12 cellular contexts compared by ENCODE assay signal in the genomic region with DNA sequence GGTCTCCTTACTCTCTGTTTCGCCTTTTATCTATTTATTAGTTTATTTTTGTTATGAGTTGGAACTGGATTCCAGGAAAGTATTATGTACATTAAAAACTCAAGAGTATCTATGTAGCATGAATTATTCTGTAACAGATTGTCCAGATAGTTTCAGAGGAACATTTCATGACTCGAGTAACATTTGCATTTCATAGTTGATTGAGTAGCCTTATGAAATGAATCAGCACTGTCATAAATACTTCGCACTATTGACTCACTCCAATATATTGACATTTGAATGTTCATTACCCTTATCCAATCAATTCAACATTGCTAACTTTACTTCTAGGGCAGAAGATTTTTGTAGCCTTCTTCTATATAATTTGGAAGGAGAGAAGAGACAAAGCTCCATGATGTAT. TPM values are rescaled to one million over a fixed set of nuclear protein-coding genes. Genes with fewer than 3 reads are reported as not detected.
DNase-seq lines count a peak whose midpoint lies in the region; ATAC-seq, FAIRE-seq and TF ChIP-seq lines count a peak whose summit lies in the region.
"Had no signal": no experiment of that assay in that cellular context is flagged by ENCODE, and none has a peak within 500 bp of the region (broad histone marks: within the 10 kb centered on the region; RNA-seq: fewer than 3 reads in every experiment).

No MANE protein-coding gene starts in this region.

- no peak for DNase-seq in GM12892 (ENCODE audit: insufficient read length)
- no peak for DNase-seq in A673 (ENCODE audit: low spot score)
- DNase-seq in AG08396 (ENCODE audit: low spot score) = no peak
- DNase-seq in activated T-cell treated with anti-CD3 and anti-CD28 coated beads, Interleukin-2, amount 50 U/mL, for 4 hours = no peak
- no peak for DNase-seq in activated T-helper 2 cell treated with anti-CD3 and anti-CD28 coated beads, Interferon-gamma antibody, Interleukin-2, Interleukin-4, amounts not matched to agents 10 μg/mL and 5 μg/mL and 100 μg/mL, durations not matched to agents 14 hours and 24 hours and 36 hours (ENCODE audit: low spot score)
- DNase-seq: activated CD4-positive, alpha-beta T cell treated with anti-CD3 and anti-CD28 coated beads, Interleukin-2, amount 10 ng/mL, durations not matched to agents 7 days and 5 days; activated naive CD4-positive, alpha-beta T cell treated with anti-CD3 and anti-CD28 coated beads for 36 hours; DMS53; NCI-H146 had no signal

- no peak overlapping the region for H3K4me3 Mint-ChIP-seq in activated T-cell treated with anti-CD3 and anti-CD28 coated beads, Interleukin-2, amount 50 U/mL, for 4 hours
- H3K4me3 Mint-ChIP-seq in activated T-helper 2 cell treated with anti-CD3 and anti-CD28 coated beads, Interferon-gamma antibody, Interleukin-2, Interleukin-4, amounts not matched to agents 10 μg/mL and 5 μg/mL and 100 μg/mL, durations not matched to agents 14 hours and 24 hours and 36 hours (ENCODE audit: low read depth) = no peak overlapping the region
- H3K4me3 Mint-ChIP-seq: activated CD4-positive, alpha-beta T cell treated with anti-CD3 and anti-CD28 coated beads, Interleukin-2, amount 10 ng/mL, durations not matched to agents 7 days and 5 days; activated naive CD4-positive, alpha-beta T cell treated with anti-CD3 and anti-CD28 coated beads for 36 hours had no signal

- POLR2A ChIA-PET in A673 (lab: Charles Lee; ENCODE audit: low non-redundant PET) = no interaction called here

- no peaks in the 10 kb centered on the region for H3K9me3 ChIP-seq in A673 (ENCODE audit: low read depth, low read length, poor library complexity, severe bottlenecking)

- TF ChIP-seq CTCF in A673 (conservative IDR thresholded peaks at IDR 0.05; ENCODE audit: low read depth, low read length) = no peak

- peak; percentile 66 for ATAC-seq in GM19395 (IDR thresholded peaks at IDR 0.05; ENCODE audit: unreplicated experiment)
- ATAC-seq in HG02759 (IDR thresholded peaks at IDR 0.05; ENCODE audit: unreplicated experiment) = peak; percentile 69
- ATAC-seq in HG03378 (IDR thresholded peaks at IDR 0.05; ENCODE audit: unreplicated experiment) = peak; percentile 82
- ATAC-seq in activated T-cell treated with anti-CD3 and anti-CD28 coated beads, Interleukin-2, amount 50 U/mL, for 4 hours = no peak

- peak; percentile 84 for FAIRE-seq in GM12892 (lab: Jason Lieb, UNC)

- intact Hi-C loops in A673 (cut with micrococcal nuclease; ENCODE audit: unreplicated experiment) = no loop called here
- intact Hi-C loops in activated T-helper 2 cell treated with anti-CD3 and anti-CD28 coated beads, Interferon-gamma antibody, Interleukin-2, Interleukin-4, amounts not matched to agents 10 μg/mL and 5 μg/mL and 100 μg/mL, durations not matched to agents 14 hours and 24 hours and 36 hours (cut with micrococcal nuclease) = no loop called here

- H3K4me1 Mint-ChIP-seq in activated T-cell treated with anti-CD3 and anti-CD28 coated beads, Interleukin-2, amount 50 U/mL, for 4 hours (ENCODE audit: low read depth) = peaks cover 5% of the 10 kb centered on the region
- H3K4me1 Mint-ChIP-seq in activated T-helper 2 cell treated with anti-CD3 and anti-CD28 coated beads, Interferon-gamma antibody, Interleukin-2, Interleukin-4, amounts not matched to agents 10 μg/mL and 5 μg/mL and 100 μg/mL, durations not matched to agents 14 hours and 24 hours and 36 hours (ENCODE audit: low read depth) = peaks cover 5% of the 10 kb centered on the region

- TF ChIP-seq POLR2A in GM12892 (IDR thresholded peaks at IDR 0.05; ENCODE audit: low read depth, low read length) = no peak

- H3K27me3 Mint-ChIP-seq in activated T-cell treated with anti-CD3 and anti-CD28 coated beads, Interleukin-2, amount 50 U/mL, for 4 hours (ENCODE audit: low read depth) = no peaks in the 10 kb centered on the region
- peaks cover 2% of the 10 kb centered on the region for H3K27me3 Mint-ChIP-seq in activated T-helper 2 cell treated with anti-CD3 and anti-CD28 coated beads, Interferon-gamma antibody, Interleukin-2, Interleukin-4, amounts not matched to agents 10 μg/mL and 5 μg/mL and 100 μg/mL, durations not matched to agents 14 hours and 24 hours and 36 hours (ENCODE audit: low read depth)
- H3K27me3 Mint-ChIP-seq: activated CD4-positive, alpha-beta T cell treated with anti-CD3 and anti-CD28 coated beads, Interleukin-2, amount 10 ng/mL, durations not matched to agents 7 days and 5 days had no signal

- H3K27me3 ChIP-seq in A673 (replicated peaks; ENCODE audit: insufficient read depth, low read depth, low read length, poor library complexity) = no peaks in the 10 kb centered on the region

- H3K27ac ChIP-seq in A673 (ENCODE audit: low read depth, low read length, poor library complexity, severe bottlenecking) = no peak overlapping the region

- H3K27ac Mint-ChIP-seq in activated T-helper 2 cell treated with anti-CD3 and anti-CD28 coated beads, Interferon-gamma antibody, Interleukin-2, Interleukin-4, amounts not matched to agents 10 μg/mL and 5 μg/mL and 100 μg/mL, durations not matched to agents 14 hours and 24 hours and 36 hours = no peak overlapping the region
- H3K27ac Mint-ChIP-seq: activated CD4-positive, alpha-beta T cell treated with anti-CD3 and anti-CD28 coated beads, Interleukin-2, amount 10 ng/mL, durations not matched to agents 7 days and 5 days; activated naive CD4-positive, alpha-beta T cell treated with anti-CD3 and anti-CD28 coated beads for 36 hours had no signal

- no TSS peak for BruUV-seq in A673 (replicated peaks; lab: Mats Ljungman, UMichigan)

- H3K9me3 Mint-ChIP-seq in activated T-cell treated with anti-CD3 and anti-CD28 coated beads, Interleukin-2, amount 50 U/mL, for 4 hours = no peaks in the 10 kb centered on the region
- H3K9me3 Mint-ChIP-seq in activated T-helper 2 cell treated with anti-CD3 and anti-CD28 coated beads, Interferon-gamma antibody, Interleukin-2, Interleukin-4, amounts not matched to agents 10 μg/mL and 5 μg/mL and 100 μg/mL, durations not matched to agents 14 hours and 24 hours and 36 hours = peaks cover 6% of the 10 kb centered on the region
- H3K9me3 Mint-ChIP-seq: activated naive CD4-positive, alpha-beta T cell treated with anti-CD3 and anti-CD28 coated beads for 36 hours had no signal

- peaks cover 10% of the 10 kb centered on the region for H3K36me3 Mint-ChIP-seq in activated T-cell treated with anti-CD3 and anti-CD28 coated beads, Interleukin-2, amount 50 U/mL, for 4 hours (ENCODE audit: insufficient read depth)
- no peaks in the 10 kb centered on the region for H3K36me3 Mint-ChIP-seq in activated T-helper 2 cell treated with anti-CD3 and anti-CD28 coated beads, Interferon-gamma antibody, Interleukin-2, Interleukin-4, amounts not matched to agents 10 μg/mL and 5 μg/mL and 100 μg/mL, durations not matched to agents 14 hours and 24 hours and 36 hours (ENCODE audit: low read depth)

- H3K4me3 ChIP-seq in A673 (ENCODE audit: low read depth, low read length, poor library complexity, severe bottlenecking) = no peak overlapping the region

- H3K36me3 ChIP-seq in A673 (ENCODE audit: insufficient read depth, low read length, poor library complexity, severe bottlenecking) = no peaks in the 10 kb centered on the region

- CTCF ChIA-PET in A673 (lab: Charles Lee) = no interaction called here

- no peaks in the 10 kb centered on the region for H3K4me1 ChIP-seq in A673 (ENCODE audit: insufficient read depth, low read length, poor library complexity, severe bottlenecking)

RNA-seq across cellular contexts. Expression of a gene that starts 11.3 kb away (rescaled TPM):
- polyA plus RNA-seq in GM12892 (2012; ENCODE audit: missing spikeins) = 28.6 TPM
- total RNA-seq in A673 (2021) = 15.4 and 16.1 TPM in 2 replicates
- 10 to 100 TPM; 21.5 to 29.8 (median 25.5) TPM for total RNA-seq in activated T-cell treated with anti-CD3 and anti-CD28 coated beads, Interleukin-2, amount 50 U/mL, for 4 hours
- 20.5 and 22.4 TPM in 2 replicates for total RNA-seq in activated T-helper 2 cell treated with anti-CD3 and anti-CD28 coated beads, Interferon-gamma antibody, Interleukin-2, Interleukin-4, amounts not matched to agents 10 μg/mL and 5 μg/mL and 100 μg/mL, durations not matched to agents 14 hours and 24 hours and 36 hours

Comparison
In these comparisons a context has a peak if more than half of its experiments do, and no peak if none do; other contexts are left out.
1. ATAC-seq: peak in GM19395 (single experiment), HG02759 (single experiment) and HG03378 (single experiment); none in activated T-cell treated with anti-CD3 and anti-CD28 coated beads, Interleukin-2, amount 50 U/mL, for 4 hours (0 of 2).